In the genomic region with DNA sequence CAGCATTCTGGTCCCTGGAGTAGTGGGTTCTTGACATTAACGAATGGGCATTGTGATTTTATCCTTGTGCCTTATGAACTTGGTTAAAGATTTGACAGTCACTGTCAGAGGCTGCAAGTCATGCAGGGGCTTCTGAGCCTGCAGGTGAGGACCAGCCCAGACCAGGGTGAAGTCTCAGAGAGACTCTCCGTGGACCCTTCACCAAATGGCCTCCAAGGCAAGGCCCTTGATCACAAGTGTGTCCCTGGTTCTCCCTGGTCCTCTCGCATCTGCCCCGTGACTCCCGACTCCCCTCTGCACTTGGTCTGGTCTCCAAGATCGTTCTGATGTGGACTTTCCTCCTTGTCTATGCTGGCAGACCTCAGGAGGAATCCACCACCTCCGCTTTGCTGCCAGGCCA, we compare ENCODE assay signal across 1 cellular context.
TF ChIP-seq lines count a peak whose summit lies in the region.

No MANE protein-coding gene starts in this region.

TF ChIP-seq in HEK293, 187 proteins besides CTCF, POLR2A, EP300 and RAD21 (continued from another document):
- TF ChIP-seq, protein P1, sequence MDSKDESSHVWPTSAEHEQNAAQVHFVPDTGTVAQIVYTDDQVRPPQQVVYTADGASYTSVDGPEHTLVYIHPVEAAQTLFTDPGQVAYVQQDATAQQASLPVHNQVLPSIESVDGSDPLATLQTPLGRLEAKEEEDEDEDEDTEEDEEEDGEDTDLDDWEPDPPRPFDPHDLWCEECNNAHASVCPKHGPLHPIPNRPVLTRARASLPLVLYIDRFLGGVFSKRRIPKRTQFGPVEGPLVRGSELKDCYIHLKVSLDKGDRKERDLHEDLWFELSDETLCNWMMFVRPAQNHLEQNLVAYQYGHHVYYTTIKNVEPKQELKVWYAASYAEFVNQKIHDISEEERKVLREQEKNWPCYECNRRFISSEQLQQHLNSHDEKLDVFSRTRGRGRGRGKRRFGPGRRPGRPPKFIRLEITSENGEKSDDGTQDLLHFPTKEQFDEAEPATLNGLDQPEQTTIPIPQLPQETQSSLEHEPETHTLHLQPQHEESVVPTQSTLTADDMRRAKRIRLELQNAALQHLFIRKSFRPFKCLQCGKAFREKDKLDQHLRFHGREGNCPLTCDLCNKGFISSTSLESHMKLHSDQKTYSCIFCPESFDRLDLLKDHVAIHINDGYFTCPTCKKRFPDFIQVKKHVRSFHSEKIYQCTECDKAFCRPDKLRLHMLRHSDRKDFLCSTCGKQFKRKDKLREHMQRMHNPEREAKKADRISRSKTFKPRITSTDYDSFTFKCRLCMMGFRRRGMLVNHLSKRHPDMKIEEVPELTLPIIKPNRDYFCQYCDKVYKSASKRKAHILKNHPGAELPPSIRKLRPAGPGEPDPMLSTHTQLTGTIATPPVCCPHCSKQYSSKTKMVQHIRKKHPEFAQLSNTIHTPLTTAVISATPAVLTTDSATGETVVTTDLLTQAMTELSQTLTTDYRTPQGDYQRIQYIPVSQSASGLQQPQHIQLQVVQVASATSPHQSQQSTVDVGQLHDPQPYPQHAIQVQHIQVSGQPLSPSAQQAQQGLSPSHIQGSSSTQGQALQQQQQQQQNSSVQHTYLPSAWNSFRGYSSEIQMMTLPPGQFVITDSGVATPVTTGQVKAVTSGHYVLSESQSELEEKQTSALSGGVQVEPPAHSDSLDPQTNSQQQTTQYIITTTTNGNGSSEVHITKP (tag by site-specific recombination; IDR thresholded peaks at IDR 0.05): peak; percentile 77
TF ChIP-seq in HEK293: peak in this region for 1.
